ENCODE assay signal across 14 cellular contexts in genomic region chr15:33188654-33189257, GRCh38. TPM values are rescaled to one million over a fixed set of nuclear protein-coding genes. Genes with fewer than 3 reads are reported as not detected.
DNase-seq lines count a peak whose midpoint lies in the region; ATAC-seq and TF ChIP-seq lines count a peak whose summit lies in the region.
"Had no signal": no experiment of that assay in that cellular context is flagged by ENCODE, and none has a peak within 500 bp of the region (broad histone marks: within the 10 kb centered on the region; RNA-seq: fewer than 3 reads in every experiment).

No MANE protein-coding gene starts in this region.

- H3K4me3 ChIP-seq in GM06990 (replicated peaks; ENCODE audit: low read depth, low read length), result no peak overlapping the region
- peak overlapping the region; percentile 0; the same call in 1 of the 2 replicates for H3K4me3 ChIP-seq in MM.1S (ENCODE audit: low read length)
- H3K4me3 ChIP-seq in ovary, result no peak overlapping the region
- H3K4me3 ChIP-seq: body of pancreas, PC-9 had no signal

- CTCF ChIA-PET in activated CD4-positive, alpha-beta memory T cell treated with anti-CD3 and anti-CD28 coated beads for 36 hours (lab: Charles Lee), result no interaction called here

- H3F3A ChIP-seq in MM.1S (ENCODE audit: insufficient read depth, low read length), result 0 out of 2 replicates have a peak, but pooled peaks cover 3% of the 10 kb centered on the region

- no peaks in the 10 kb centered on the region for H4K20me1 ChIP-seq in MM.1S (ENCODE audit: insufficient read depth, low read length)

- intact Hi-C loops in dendritic cell treated with granulocyte-macrophage colony-stimulating factor and Interleukin-4, amounts not matched to agents 40 ng/mL and 50 ng/mL, for 4 days (cut with micrococcal nuclease), result loop anchor here (10.0 kb wide), 1 partner anchor 54 kb away; no protein-coding TSS in a partner anchor
- intact Hi-C loops in activated CD4-positive, alpha-beta memory T cell treated with anti-CD3 and anti-CD28 coated beads for 36 hours (cut with micrococcal nuclease), result no loop called here
- intact Hi-C loops in ovary (cut with DNase I), result no loop called here

- H3K9ac ChIP-seq in MM.1S (ENCODE audit: low read length), result no peak overlapping the region

- TF ChIP-seq EP300 in ovary (IDR thresholded peaks at IDR 0.05), result no peak

- H3K4me1 Mint-ChIP-seq in dendritic cell treated with granulocyte-macrophage colony-stimulating factor and Interleukin-4, amounts not matched to agents 40 ng/mL and 50 ng/mL, for 4 days (ENCODE audit: low read depth), result peaks cover 19% of the 10 kb centered on the region
- H3K4me1 Mint-ChIP-seq in activated CD4-positive, alpha-beta memory T cell treated with anti-CD3 and anti-CD28 coated beads for 36 hours (ENCODE audit: low read depth), result peaks cover 14% of the 10 kb centered on the region

- H3K27me3 Mint-ChIP-seq in dendritic cell treated with granulocyte-macrophage colony-stimulating factor and Interleukin-4, amounts not matched to agents 40 ng/mL and 50 ng/mL, for 4 days, result peaks cover 21% of the 10 kb centered on the region
- H3K27me3 Mint-ChIP-seq in activated CD4-positive, alpha-beta memory T cell treated with anti-CD3 and anti-CD28 coated beads for 36 hours, result peaks cover 27% of the 10 kb centered on the region

- peak overlapping the region; percentile 41 for H3K27ac Mint-ChIP-seq in dendritic cell treated with granulocyte-macrophage colony-stimulating factor and Interleukin-4, amounts not matched to agents 40 ng/mL and 50 ng/mL, for 4 days
- no peak overlapping the region for H3K27ac Mint-ChIP-seq in activated CD4-positive, alpha-beta memory T cell treated with anti-CD3 and anti-CD28 coated beads for 36 hours
- H3K27ac Mint-ChIP-seq: activated CD8-positive, alpha-beta T cell treated with anti-CD3 and anti-CD28 coated beads, Interleukin-2, amount 10 ng/mL, durations not matched to agents 7 days and 5 days had no signal

- H3K27ac ChIP-seq in MM.1S (ENCODE audit: low read length) (no peak overlapping the region), ovary (no peak overlapping the region)
- H3K27ac ChIP-seq: body of pancreas, PC-9 had no signal

- no peaks in the 10 kb centered on the region for H3K36me3 Mint-ChIP-seq in dendritic cell treated with granulocyte-macrophage colony-stimulating factor and Interleukin-4, amounts not matched to agents 40 ng/mL and 50 ng/mL, for 4 days (ENCODE audit: low read depth)
- H3K36me3 Mint-ChIP-seq in activated CD4-positive, alpha-beta memory T cell treated with anti-CD3 and anti-CD28 coated beads for 36 hours, result no peaks in the 10 kb centered on the region

- H2AFZ ChIP-seq in MM.1S (ENCODE audit: low read length), result no peak overlapping the region
- H2AFZ ChIP-seq: PC-9 had no signal

- no peaks in the 10 kb centered on the region for H3K9me3 Mint-ChIP-seq in dendritic cell treated with granulocyte-macrophage colony-stimulating factor and Interleukin-4, amounts not matched to agents 40 ng/mL and 50 ng/mL, for 4 days
- no peaks in the 10 kb centered on the region for H3K9me3 Mint-ChIP-seq in activated CD4-positive, alpha-beta memory T cell treated with anti-CD3 and anti-CD28 coated beads for 36 hours

- H3K27me3 ChIP-seq in GM06990 (replicated peaks; ENCODE audit: control insufficient read depth, insufficient read depth, low read length), result no peaks in the 10 kb centered on the region; the same call in 1 of the 2 replicates
- H3K27me3 ChIP-seq in MM.1S (replicated peaks; ENCODE audit: insufficient read depth, low read length), result peaks cover 51% of the 10 kb centered on the region
- no peaks in the 10 kb centered on the region for H3K27me3 ChIP-seq in ovary
- H3K27me3 ChIP-seq: body of pancreas had no signal

- POLR2A ChIA-PET in activated CD4-positive, alpha-beta memory T cell treated with anti-CD3 and anti-CD28 coated beads for 36 hours (lab: Charles Lee), result no interaction called here

- H3K9me3 ChIP-seq in MM.1S (replicated peaks; ENCODE audit: insufficient read depth, low read length) (no peaks in the 10 kb centered on the region), ovary (no peaks in the 10 kb centered on the region)
- H3K9me3 ChIP-seq: body of pancreas had no signal

- TF ChIP-seq POLR2A in ovary (IDR thresholded peaks at IDR 0.05), result no peak

- H3K4me3 Mint-ChIP-seq in dendritic cell treated with granulocyte-macrophage colony-stimulating factor and Interleukin-4, amounts not matched to agents 40 ng/mL and 50 ng/mL, for 4 days, result no peak overlapping the region
- no peak overlapping the region for H3K4me3 Mint-ChIP-seq in activated CD4-positive, alpha-beta memory T cell treated with anti-CD3 and anti-CD28 coated beads for 36 hours
- H3K4me3 Mint-ChIP-seq: activated CD8-positive, alpha-beta T cell treated with anti-CD3 and anti-CD28 coated beads, Interleukin-2, amount 10 ng/mL, durations not matched to agents 7 days and 5 days had no signal

- H3K4me2 ChIP-seq in MM.1S (ENCODE audit: low read depth, low read length), result peak overlapping the region; percentile 65
- H3K4me2 ChIP-seq: PC-9 had no signal

- peak; percentile 68 for ATAC-seq in GM21528 (IDR thresholded peaks at IDR 0.05; ENCODE audit: low FRiP score, unreplicated experiment)
- no peak for ATAC-seq in GM21423 (IDR thresholded peaks at IDR 0.05; ENCODE audit: unreplicated experiment)
- no peak for ATAC-seq in HG03280 (IDR thresholded peaks at IDR 0.05; ENCODE audit: unreplicated experiment)
- ATAC-seq: activated CD8-positive, alpha-beta T cell treated with anti-CD3 and anti-CD28 coated beads, Interleukin-2, amount 10 ng/mL, durations not matched to agents 7 days and 5 days; body of pancreas had no signal

- H3K4me1 ChIP-seq in MM.1S (ENCODE audit: low read length) (peaks cover 11% of the 10 kb centered on the region), ovary (ENCODE audit: insufficient read depth) (no peaks in the 10 kb centered on the region)
- H3K4me1 ChIP-seq: body of pancreas had no signal

- no peaks in the 10 kb centered on the region for H3K9me2 ChIP-seq in MM.1S (replicated peaks; ENCODE audit: insufficient read depth, low read length)

- 68 to 71% (median 68%) methylated on average over 5 of the region's 5 CpGs for WGBS in ovary, 3 donors

- no peaks in the 10 kb centered on the region for H3K79me2 ChIP-seq in MM.1S (ENCODE audit: low read length)

- H3K36me3 ChIP-seq in GM06990 (ENCODE audit: control insufficient read depth, insufficient read depth, low read length), result no peaks in the 10 kb centered on the region
- H3K36me3 ChIP-seq in MM.1S (replicated peaks; ENCODE audit: insufficient read depth, low read length), result no peaks in the 10 kb centered on the region
- H3K36me3 ChIP-seq in ovary, result no peaks in the 10 kb centered on the region

- TF ChIP-seq CTCF in GM06990 (IDR thresholded peaks at IDR 0.05; ENCODE audit: insufficient read depth, low read length, poor library complexity, severe bottlenecking) (no peak), MM.1S (IDR thresholded peaks at IDR 0.05; ENCODE audit: low read length) (no peak), ovary (IDR thresholded peaks at IDR 0.05) (no peak)

- DNase-seq in GM06990 (ENCODE audit: extremely low read depth, insufficient read length) (peak; percentile 41), MM.1S (peak; percentile 35), ovary (no peak)
- no peak for DNase-seq in activated CD4-positive, alpha-beta memory T cell treated with anti-CD3 and anti-CD28 coated beads for 36 hours
- DNase-seq: activated CD8-positive, alpha-beta T cell treated with anti-CD3 and anti-CD28 coated beads, Interleukin-2, amount 10 ng/mL, durations not matched to agents 7 days and 5 days; activated effector memory CD4-positive, alpha-beta T cell treated with anti-CD3 and anti-CD28 coated beads, Interleukin-2, amount 50 U/mL, for 16 hours; PC-9; stimulated activated CD4-positive, alpha-beta T cell treated with anti-CD3 and anti-CD28 coated beads, Interleukin-1b, Interleukin-23, amount 100 ng/mL, for 48 hours; T-helper 2 cell had no signal

RNA-seq across cellular contexts. Expression of gene FMN1, which starts 5.8 kb away (rescaled TPM):
- under 1 TPM in 1 of 2 experiments, not detected in 1; 0.05 TPM for total RNA-seq in activated CD4-positive, alpha-beta memory T cell treated with anti-CD3 and anti-CD28 coated beads for 36 hours
- 10 to 100 TPM in 2 of 7 donors, 1 to 10 TPM in 4, under 1 TPM in 1; 0.76 to 16.9 (median 3.3) TPM for total RNA-seq in ovary
- polyA plus RNA-seq in ovary, result under 1 TPM; 0.13 to 0.80 TPM

Comparison
In these comparisons a context has a peak if more than half of its experiments do, and no peak if none do; other contexts are left out.
1. DNase-seq: peak in GM06990 (single experiment) and MM.1S (single experiment); none in activated CD4-positive, alpha-beta memory T cell treated with anti-CD3 and anti-CD28 coated beads for 36 hours (single experiment) and ovary (0 of 5).